10 cellular contexts compared by ENCODE assay signal in genomic region chr11:2932850-2933251, GRCh38. TPM values are rescaled to one million over a fixed set of nuclear protein-coding genes. Genes with fewer than 3 reads are reported as not detected.
DNase-seq lines count a peak whose midpoint lies in the region; ATAC-seq, FAIRE-seq and TF ChIP-seq lines count a peak whose summit lies in the region.
"Had no signal": no experiment of that assay in that cellular context is flagged by ENCODE, and none has a peak within 500 bp of the region (broad histone marks: within the 10 kb centered on the region; RNA-seq: fewer than 3 reads in every experiment).

No MANE protein-coding gene starts in this region.

- no peak overlapping the region for H2AFZ ChIP-seq in PC-9

- TSS peak; percentile 5 for BruUV-seq in PC-9 (replicated peaks; lab: Mats Ljungman, UMichigan)

- peak; percentile 80 for DNase-seq in ELR (ENCODE audit: low read depth)
- peak; percentile 52 to 61 for DNase-seq in PC-9
- peak; percentile 40 for DNase-seq in dermis blood vessel endothelial cell
- peak; percentile 53 for DNase-seq in sciatic nerve (ENCODE audit: low spot score)
- DNase-seq in D341Med (ENCODE audit: low spot score) = no peak
- DNase-seq in small intestine = no peak
- DNase-seq: GOT3, NCI-H524 had no signal

- TF ChIP-seq CTCF in PC-9 (conservative IDR thresholded peaks at IDR 0.05) = no peak

- H4K20me1 ChIP-seq in PC-9 (ENCODE audit: insufficient read depth) = peaks cover 2% of the 10 kb centered on the region; the same call in 1 of the 2 replicates

- H3F3A ChIP-seq in PC-9 (ENCODE audit: insufficient read depth, low read depth) = peaks cover 19% of the 10 kb centered on the region

- H3K9me3 ChIP-seq in PC-9 (ENCODE audit: insufficient read depth, low read depth) (no peaks in the 10 kb centered on the region), small intestine (ENCODE audit: control insufficient read depth, low read depth) (no peaks in the 10 kb centered on the region)

- no peak for ATAC-seq in sciatic nerve
- no peak for ATAC-seq in HG03354 (IDR thresholded peaks at IDR 0.05; ENCODE audit: poor library complexity, severe bottlenecking, unreplicated experiment)

- POLR2A ChIA-PET in PC-9 (lab: Charles Lee; ENCODE audit: unreplicated experiment) = interaction anchor here (0.6 to 0.7 kb wide), 2 partner anchors 9 to 677 kb away, joined by 3 read pairs; no protein-coding TSS in a partner anchor

- H3K27ac ChIP-seq in PC-9 (peak overlapping the region; percentile 92), small intestine (ENCODE audit: low read depth in 1 of 2, low read length in 1 of 2) (no peak overlapping the region)
- H3K27ac ChIP-seq: right atrium auricular region had no signal

- peaks cover 12% of the 10 kb centered on the region for H3K79me2 ChIP-seq in PC-9 (ENCODE audit: low read depth)

- intact Hi-C loops in PC-9 (cut with micrococcal nuclease; ENCODE audit: unreplicated experiment) = loop anchor here (1.0 to 5.0 kb wide), 4 partner anchors 89 to 484 kb away; partner anchors contain the start of gene MRGPRG
- intact Hi-C loops in sciatic nerve (cut with DNase I) = no loop called here

- no peaks in the 10 kb centered on the region for H3K9me2 ChIP-seq in PC-9 (ENCODE audit: insufficient read depth)

- H3K4me3 ChIP-seq in PC-9 (peak overlapping the region; percentile 39; the same call in 1 of the 2 replicates), small intestine (ENCODE audit: low read depth in 1 of 2, low read length in 2 of 2) (no peak overlapping the region)
- H3K4me3 ChIP-seq: right atrium auricular region had no signal

- H3K27me3 ChIP-seq in PC-9 (ENCODE audit: insufficient read depth, low read depth) (no peaks in the 10 kb centered on the region), small intestine (ENCODE audit: control insufficient read depth in 2 of 2, insufficient read depth in 2 of 2, low read length in 2 of 2) (no peaks in the 10 kb centered on the region)

- H3K36me3 ChIP-seq in PC-9 (ENCODE audit: low read depth) = no peaks in the 10 kb centered on the region
- no peaks in the 10 kb centered on the region for H3K36me3 ChIP-seq in small intestine (ENCODE audit: control insufficient read depth in 2 of 2, insufficient read depth in 2 of 2, low read length in 2 of 2)
- H3K36me3 ChIP-seq: right atrium auricular region had no signal

- 64 to 68% (median 67%) methylated on average over 14 to 15 of the region's 15 CpGs for WGBS in small intestine, 3 donors

- H3K4me2 ChIP-seq in PC-9 = peak overlapping the region; percentile 70

- FAIRE-seq in small intestine (lab: Jason Lieb, UNC) = no peak

- peaks cover 32% of the 10 kb centered on the region for H3K4me1 ChIP-seq in PC-9 (replicated peaks; ENCODE audit: insufficient read depth)
- no peaks in the 10 kb centered on the region for H3K4me1 ChIP-seq in small intestine (ENCODE audit: control insufficient read depth in 2 of 2, insufficient read depth in 1 of 2, low read depth in 1 of 2, low read length in 1 of 2)

- CTCF ChIA-PET in PC-9 (lab: Charles Lee) = interaction anchor here (0.6 to 1.0 kb wide), 2 partner anchors 41 to 51 kb away, joined by 3 to 4 read pairs; no protein-coding TSS in a partner anchor

RNA-seq across cellular contexts. Expression of gene PHLDA2, which starts 3.6 kb away (rescaled TPM):
- 10.7 and 14.1 TPM in 2 replicates for total RNA-seq in PC-9 (2021)
- total RNA-seq in dermis blood vessel endothelial cell = 0.51 and 1.5 TPM in 2 replicates
- total RNA-seq in sciatic nerve = 7.5 TPM
- 10 to 100 TPM; 21.8 to 55.1 (median 28.6) TPM for polyA plus RNA-seq in small intestine

RNA-seq across cellular contexts. Expression of gene CDKN1C, which starts 47.3 kb away (rescaled TPM):
- total RNA-seq in PC-9 (2021) (5.1 and 7.6 TPM in 2 replicates), dermis blood vessel endothelial cell (37.2 and 53.8 TPM in 2 replicates), sciatic nerve (186 TPM)
- polyA plus RNA-seq in small intestine = 10 to 100 TPM in 1 of 3 donors, 1 to 10 TPM in 2; 4.0 to 29.7 (median 5.7) TPM

RNA-seq across cellular contexts. Expression of gene NAP1L4, which starts 59.3 kb away (rescaled TPM):
- total RNA-seq in PC-9 (2021) (73.3 and 86.7 TPM in 2 replicates), dermis blood vessel endothelial cell (132 and 165 TPM in 2 replicates), sciatic nerve (173 TPM)
- 10 to 100 TPM; 75.1 to 85.0 (median 84.1) TPM for polyA plus RNA-seq in small intestine

Comparison
In these comparisons a context has a peak if more than half of its experiments do, and no peak if none do; other contexts are left out.
1. DNase-seq: peak in ELR (single experiment), PC-9 (2 of 2), dermis blood vessel endothelial cell (single experiment) and sciatic nerve (single experiment); none in D341Med (single experiment) and small intestine (single experiment).